ENCODE assay signal across 31 cellular contexts in genomic region chr21:45225741-45226327, GRCh38.
DNase-seq lines count a peak whose midpoint lies in the region; ATAC-seq, FAIRE-seq and TF ChIP-seq lines count a peak whose summit lies in the region.
"Had no signal": no experiment of that assay in that cellular context is flagged by ENCODE, and none has a peak within 500 bp of the region (broad histone marks: within the 10 kb centered on the region; RNA-seq: fewer than 3 reads in every experiment).

No MANE protein-coding gene starts in this region.

- CTCF ChIA-PET in activated CD4-positive, alpha-beta memory T cell treated with anti-CD3 and anti-CD28 coated beads, Interleukin-2, amount 10 ng/mL, durations not matched to agents 7 days and 5 days (lab: Charles Lee), result interaction anchor here (0.5 kb wide), 1 partner anchor 86 kb away, joined by 3 read pairs; no protein-coding TSS in a partner anchor
- CTCF ChIA-PET in activated CD4-positive, alpha-beta memory T cell treated with anti-CD3 and anti-CD28 coated beads for 36 hours (lab: Charles Lee), result interaction anchor here (1.6 to 1.8 kb wide), 2 partner anchors 67 to 88 kb away, joined by 4 to 7 read pairs; no protein-coding TSS in a partner anchor
- CTCF ChIA-PET in GM12878 (lab: Yijun Ruan, JAX), result no interaction called here

- 58% methylated on average over 16 of the region's 16 CpGs for WGBS in GM12878 (ENCODE audit: insufficient coverage, insufficient replicate concordance, low lambda C conversion rate, missing lambda C conversion rate)
- 69% methylated on average over 16 of the region's 16 CpGs for WGBS in smooth muscle cell (ENCODE audit: low lambda C conversion rate)
- 85% methylated on average over 16 of the region's 16 CpGs for WGBS in sigmoid colon, 2 donors

- no peak for DNase-seq in activated CD4-positive, alpha-beta memory T cell treated with anti-CD3 and anti-CD28 coated beads, Interleukin-2, amount 10 ng/mL, durations not matched to agents 7 days and 5 days
- no peak for DNase-seq in activated CD4-positive, alpha-beta memory T cell treated with anti-CD3 and anti-CD28 coated beads for 36 hours
- DNase-seq in GM12878 (ENCODE audit: low read depth, low spot score), result no peak
- no peak for DNase-seq in smooth muscle cell (lab: John Stamatoyannopoulos, UW; ENCODE audit: unreplicated experiment)
- DNase-seq in NCI-H146 (lab: John Stamatoyannopoulos, UW), result no peak
- no peak for DNase-seq in sigmoid colon
- no peak for DNase-seq in NCI-H1930 (lab: John Stamatoyannopoulos, UW)
- DNase-seq: activated CD4-positive, alpha-beta T cell treated with anti-CD3 and anti-CD28 coated beads for 1 hour; activated T-cell treated with anti-CD3 and anti-CD28 coated beads, Interleukin-2, amount 50 U/mL, for 1 hour; adrenal gland; AML-193; body of pancreas; COR-L47; GF-D8; GOT3; HFFc6; MG63; NCI-H1105; NCI-H187 treated with DMSO at 0.1 percent for 48 hours; NCI-H510A treated with DMSO at 0.1 percent for 48 hours; right lobe of liver; stimulated activated CD4-positive, alpha-beta T cell treated with anti-CD3 and anti-CD28 coated beads, Interleukin-12 subunit alpha, Interleukin-12 subunit beta, amount 100 ng/mL, for 4 hours; tibial artery had no signal

- peaks cover 82% of the 10 kb centered on the region for H3K4me1 Mint-ChIP-seq in activated CD4-positive, alpha-beta memory T cell treated with anti-CD3 and anti-CD28 coated beads, Interleukin-2, amount 10 ng/mL, durations not matched to agents 7 days and 5 days
- H3K4me1 Mint-ChIP-seq in activated CD4-positive, alpha-beta memory T cell treated with anti-CD3 and anti-CD28 coated beads for 36 hours (ENCODE audit: low read depth), result peaks cover 48% of the 10 kb centered on the region

- peaks cover 59% of the 10 kb centered on the region for H3K36me3 Mint-ChIP-seq in activated CD4-positive, alpha-beta memory T cell treated with anti-CD3 and anti-CD28 coated beads, Interleukin-2, amount 10 ng/mL, durations not matched to agents 7 days and 5 days (ENCODE audit: low read depth)
- H3K36me3 Mint-ChIP-seq in activated CD4-positive, alpha-beta memory T cell treated with anti-CD3 and anti-CD28 coated beads for 36 hours, result peaks cover 6% of the 10 kb centered on the region

- TF ChIP-seq POLR2A in GM12878 (IDR thresholded peaks at IDR 0.05; ENCODE audit: low read depth, low read length) (no peak), sigmoid colon (IDR thresholded peaks at IDR 0.05) (no peak)

- FAIRE-seq in GM12878 (lab: Jason Lieb, UNC), result no peak
- FAIRE-seq: A549, GM19239 had no signal

- no peak for TF ChIP-seq RAD21 in GM12878 (IDR thresholded peaks at IDR 0.05; ENCODE audit: insufficient read depth, low read depth, low read length)

- H3K4me3 ChIP-seq in GM12878 (no peak overlapping the region), smooth muscle cell (no peak overlapping the region), sigmoid colon (no peak overlapping the region)
- H3K4me3 ChIP-seq: A549, adrenal gland, body of pancreas, dorsolateral prefrontal cortex, gastroesophageal sphincter, MG63, right lobe of liver, tibial artery, vagina had no signal

- no peaks in the 10 kb centered on the region for H3K79me2 ChIP-seq in GM12878 (ENCODE audit: control insufficient read depth, insufficient read depth, low read length)
- no peaks in the 10 kb centered on the region for H3K79me2 ChIP-seq in smooth muscle cell (ENCODE audit: low read depth)

- H3K4me3 Mint-ChIP-seq in activated CD4-positive, alpha-beta memory T cell treated with anti-CD3 and anti-CD28 coated beads, Interleukin-2, amount 10 ng/mL, durations not matched to agents 7 days and 5 days, result peak overlapping the region; percentile 1
- no peak overlapping the region for H3K4me3 Mint-ChIP-seq in activated CD4-positive, alpha-beta memory T cell treated with anti-CD3 and anti-CD28 coated beads for 36 hours
- H3K4me3 Mint-ChIP-seq: HFFc6, mesothelial cell of epicardium had no signal

- H3K27ac ChIP-seq in GM12878 (ENCODE audit: control insufficient read depth, insufficient read depth) (no peak overlapping the region), smooth muscle cell (ENCODE audit: low read depth) (no peak overlapping the region), sigmoid colon (no peak overlapping the region)
- H3K27ac ChIP-seq: A549, adrenal gland, body of pancreas, dorsolateral prefrontal cortex, gastroesophageal sphincter, right lobe of liver, tibial artery, vagina had no signal

- H3K4me2 ChIP-seq in GM12878 (ENCODE audit: control insufficient read depth, insufficient read depth), result no peak overlapping the region
- peak overlapping the region; percentile 61 for H3K4me2 ChIP-seq in smooth muscle cell
- H3K4me2 ChIP-seq: A549 had no signal

- peak; percentile 33; the same call in 1 of the 2 replicates for TF ChIP-seq CTCF in LNCAP (IDR thresholded peaks at IDR 0.05)
- TF ChIP-seq CTCF in GM12878 (IDR thresholded peaks at IDR 0.05 in 2 of 3, conservative IDR thresholded peaks at IDR 0.05 in 1 of 3; ENCODE audit: control insufficient read depth in 2 of 3, extremely low read depth in 1 of 3, insufficient read depth in 1 of 3, low read depth in 3 of 3, low read length in 3 of 3), result no peak
- no peak for TF ChIP-seq CTCF in smooth muscle cell (IDR thresholded peaks at IDR 0.05; ENCODE audit: borderline replicate concordance, insufficient read depth, poor library complexity, severe bottlenecking)
- no peak for TF ChIP-seq CTCF in sigmoid colon (IDR thresholded peaks at IDR 0.05)

- POLR2A ChIA-PET in activated CD4-positive, alpha-beta memory T cell treated with anti-CD3 and anti-CD28 coated beads, Interleukin-2, amount 10 ng/mL, durations not matched to agents 7 days and 5 days (lab: Charles Lee), result interaction anchor here (0.9 kb wide), 1 partner anchor 40 kb away, joined by 3 read pairs; no protein-coding TSS in a partner anchor
- POLR2A ChIA-PET in activated CD4-positive, alpha-beta memory T cell treated with anti-CD3 and anti-CD28 coated beads for 36 hours (lab: Charles Lee), result no interaction called here
- POLR2A ChIA-PET in GM12878 (lab: Charles Lee), result no interaction called here

- TSS peak; percentile 60 for BruUV-seq in GM12878 (replicated peaks; lab: Mats Ljungman, UMichigan)

- in situ Hi-C loops in GM12878 (cut with MboI), result no loop called here

- RAD21 ChIA-PET in GM12878 (lab: Charles Lee; ENCODE audit: unreplicated experiment), result no interaction called here

- no peak overlapping the region for H3K9ac ChIP-seq in GM12878 (ENCODE audit: control insufficient read depth, insufficient read depth, low read length)
- H3K9ac ChIP-seq in smooth muscle cell (ENCODE audit: low read depth), result no peak overlapping the region

- H3K27me3 ChIP-seq in GM12878 (replicated peaks in 1 of 2; ENCODE audit: control insufficient read depth in 2 of 2, insufficient read depth in 2 of 2, low read length in 1 of 2), result no peaks in the 10 kb centered on the region
- no peaks in the 10 kb centered on the region for H3K27me3 ChIP-seq in smooth muscle cell (ENCODE audit: low read depth)
- H3K27me3 ChIP-seq in sigmoid colon, result no peaks in the 10 kb centered on the region
- H3K27me3 ChIP-seq: adrenal gland, body of pancreas, dorsolateral prefrontal cortex, gastroesophageal sphincter, MG63, right lobe of liver, tibial artery, vagina had no signal

- H2AFZ ChIP-seq in GM12878 (ENCODE audit: control insufficient read depth, low read depth, low read length), result no peak overlapping the region
- H2AFZ ChIP-seq in smooth muscle cell (ENCODE audit: low read depth), result no peak overlapping the region

- TF ChIP-seq EP300 in GM12878 (IDR thresholded peaks at IDR 0.05; ENCODE audit: borderline replicate concordance in 1 of 2, control insufficient read depth in 1 of 2, low read depth in 2 of 2, low read length in 2 of 2), result no peak
- TF ChIP-seq EP300 in sigmoid colon (IDR thresholded peaks at IDR 0.05), result no peak

- peaks cover 40% of the 10 kb centered on the region for H3F3A ChIP-seq in smooth muscle cell (ENCODE audit: low read depth)

- no peaks in the 10 kb centered on the region for H3K9me3 Mint-ChIP-seq in activated CD4-positive, alpha-beta memory T cell treated with anti-CD3 and anti-CD28 coated beads, Interleukin-2, amount 10 ng/mL, durations not matched to agents 7 days and 5 days
- no peaks in the 10 kb centered on the region for H3K9me3 Mint-ChIP-seq in activated CD4-positive, alpha-beta memory T cell treated with anti-CD3 and anti-CD28 coated beads for 36 hours
- H3K9me3 Mint-ChIP-seq: HFFc6, mesothelial cell of epicardium had no signal

- intact Hi-C loops in activated CD4-positive, alpha-beta memory T cell treated with anti-CD3 and anti-CD28 coated beads for 36 hours (cut with micrococcal nuclease), result loop anchor here (5.0 kb wide), 3 partner anchors 149 to 591 kb away; no protein-coding TSS in a partner anchor
- intact Hi-C loops in GM12878 (cut with micrococcal nuclease; ENCODE audit: unreplicated experiment) (no loop called here), sigmoid colon (cut with DNase I) (no loop called here)

- no peaks in the 10 kb centered on the region for H3K36me3 ChIP-seq in GM12878 (ENCODE audit: control insufficient read depth in 2 of 2, insufficient read depth in 2 of 2, low read length in 1 of 2)
- no peaks in the 10 kb centered on the region for H3K36me3 ChIP-seq in smooth muscle cell (ENCODE audit: low read depth)
- peaks cover 14 to 33% (median 27%) of the 10 kb centered on the region in 4 donors for H3K36me3 ChIP-seq in sigmoid colon
- H3K36me3 ChIP-seq: MG63, right lobe of liver had no signal

- SMC1A ChIA-PET in GM12878 (lab: Charles Lee; ENCODE audit: uncharacterized antibody, unreplicated experiment), result interaction anchor here (1.2 kb wide), 1 partner anchor 284 kb away, joined by 3 read pairs; no protein-coding TSS in a partner anchor

- no peaks in the 10 kb centered on the region for H3K9me3 ChIP-seq in GM12878 (replicated peaks; ENCODE audit: control insufficient read depth, insufficient read depth, low read length)
- no peaks in the 10 kb centered on the region for H3K9me3 ChIP-seq in smooth muscle cell (replicated peaks; ENCODE audit: low read depth)
- no peaks in the 10 kb centered on the region for H3K9me3 ChIP-seq in sigmoid colon
- H3K9me3 ChIP-seq: A549, adrenal gland, body of pancreas, gastroesophageal sphincter, MG63, right lobe of liver, tibial artery, vagina had no signal

- H4K20me1 ChIP-seq in GM12878 (ENCODE audit: control insufficient read depth, insufficient read depth), result 0 out of 2 replicates have a peak, but pooled peaks cover 3% of the 10 kb centered on the region
- peaks cover 13% of the 10 kb centered on the region for H4K20me1 ChIP-seq in smooth muscle cell (ENCODE audit: low read depth)

- H3K27me3 Mint-ChIP-seq in activated CD4-positive, alpha-beta memory T cell treated with anti-CD3 and anti-CD28 coated beads, Interleukin-2, amount 10 ng/mL, durations not matched to agents 7 days and 5 days, result peaks cover 2% of the 10 kb centered on the region
- H3K27me3 Mint-ChIP-seq in activated CD4-positive, alpha-beta memory T cell treated with anti-CD3 and anti-CD28 coated beads for 36 hours, result peaks cover 5% of the 10 kb centered on the region
- H3K27me3 Mint-ChIP-seq: progenitor cell of endocrine pancreas had no signal

- H3K4me1 ChIP-seq in GM12878 (ENCODE audit: control insufficient read depth, insufficient read depth, low read length), result no peaks in the 10 kb centered on the region
- H3K4me1 ChIP-seq in smooth muscle cell (ENCODE audit: low read depth), result peaks cover 3% of the 10 kb centered on the region
- peaks cover 0 to 18% (median 9%) of the 10 kb centered on the region in 4 donors for H3K4me1 ChIP-seq in sigmoid colon
- H3K4me1 ChIP-seq: adrenal gland, body of pancreas, right lobe of liver had no signal

- H3K27ac Mint-ChIP-seq in activated CD4-positive, alpha-beta memory T cell treated with anti-CD3 and anti-CD28 coated beads, Interleukin-2, amount 10 ng/mL, durations not matched to agents 7 days and 5 days, result peak overlapping the region; percentile 91
- no peak overlapping the region for H3K27ac Mint-ChIP-seq in activated CD4-positive, alpha-beta memory T cell treated with anti-CD3 and anti-CD28 coated beads for 36 hours
- H3K27ac Mint-ChIP-seq: HFFc6, mesothelial cell of epicardium, progenitor cell of endocrine pancreas had no signal

- ATAC-seq in GM12878, result no peak
- ATAC-seq: A549, body of pancreas, gastroesophageal sphincter, right lobe of liver had no signal
